In genomic region chr17:43039646-43040045, GRCh38 we compare ENCODE assay signal across 1 cellular context.
TF ChIP-seq lines count a peak whose summit lies in the region.

No MANE protein-coding gene starts in this region.

TF ChIP-seq in H1, 55 proteins besides CTCF, POLR2A, EP300 and RAD21:
- TF ChIP-seq CBX8 (IDR thresholded peaks at IDR 0.05; ENCODE audit: borderline replicate concordance, low read depth, low read length): no peak
- TF ChIP-seq FOSL1 (IDR thresholded peaks at IDR 0.05; ENCODE audit: insufficient read depth, low read depth, low read length): no peak
- TF ChIP-seq SIX5 (IDR thresholded peaks at IDR 0.05; ENCODE audit: low read depth, low read length): no peak
- TF ChIP-seq BACH1 (IDR thresholded peaks at IDR 0.05; ENCODE audit: low read length): no peak
- TF ChIP-seq TEAD4 (IDR thresholded peaks at IDR 0.05; ENCODE audit: low read depth, low read length): no peak
- no peak for TF ChIP-seq JUN (IDR thresholded peaks at IDR 0.05; ENCODE audit: low read depth, low read length)
- TF ChIP-seq CHD7 (IDR thresholded peaks at IDR 0.05; ENCODE audit: insufficient replicate concordance, low read length): no peak
- no peak for TF ChIP-seq NANOG (IDR thresholded peaks at IDR 0.05; ENCODE audit: insufficient read depth, low read depth, low read length, poor library complexity, severe bottlenecking)
- no peak for TF ChIP-seq USF2 (IDR thresholded peaks at IDR 0.05; ENCODE audit: low read length)
- TF ChIP-seq ZNF274 (IDR thresholded peaks at IDR 0.05; ENCODE audit: borderline replicate concordance, extremely low read depth, low read length): no peak
- no peak for TF ChIP-seq SAP30 (IDR thresholded peaks at IDR 0.05; ENCODE audit: insufficient read depth, insufficient replicate concordance, low read length)
- TF ChIP-seq CTBP2 (IDR thresholded peaks at IDR 0.05; ENCODE audit: borderline replicate concordance, insufficient read depth, insufficient read length, low read length): no peak
- no peak for TF ChIP-seq CEBPB (IDR thresholded peaks at IDR 0.05; ENCODE audit: low read depth, low read length)
- TF ChIP-seq KDM1A (IDR thresholded peaks at IDR 0.05; ENCODE audit: borderline replicate concordance, low read length): no peak
- TF ChIP-seq EGR1 (IDR thresholded peaks at IDR 0.05; ENCODE audit: borderline replicate concordance, low read depth, low read length): no peak
- TF ChIP-seq RXRA (IDR thresholded peaks at IDR 0.05; ENCODE audit: insufficient read depth, low read depth, low read length): no peak
- TF ChIP-seq GABPA (IDR thresholded peaks at IDR 0.05; ENCODE audit: borderline replicate concordance, insufficient read depth, low read length): no peak
